In the genomic region with DNA sequence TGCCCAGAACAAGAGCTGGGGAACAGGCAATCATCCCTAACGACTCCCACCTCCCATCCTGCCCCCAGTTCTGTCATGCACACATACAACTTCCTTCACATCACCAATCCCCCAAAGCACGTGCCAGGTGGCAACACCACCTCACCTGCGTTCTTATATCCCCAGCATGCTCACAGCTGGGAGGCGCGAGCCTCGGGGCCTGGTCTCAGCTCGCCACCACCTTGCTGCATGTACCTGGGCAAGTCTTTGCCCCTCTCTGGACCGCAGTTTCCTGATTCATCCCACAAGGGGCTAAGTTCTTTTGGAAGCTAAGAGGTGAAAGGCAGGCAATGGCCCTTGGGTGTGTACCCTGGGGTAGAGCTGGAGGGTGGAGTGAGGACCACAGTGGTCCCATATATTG, we compare ENCODE assay signal across 31 cellular contexts.
"Had no signal": no experiment of that assay in that cellular context is flagged by ENCODE, and none has a peak within 500 bp of the region (broad histone marks: within the 10 kb centered on the region; RNA-seq: fewer than 3 reads in every experiment).

No MANE protein-coding gene starts in this region.

- H3K27ac ChIP-seq: brain microvascular endothelial cell, foreskin keratinocyte, gastrocnemius medialis, VCaP had no signal

- H3K4me1 Mint-ChIP-seq: activated CD4-positive, alpha-beta memory T cell treated with anti-CD3 and anti-CD28 coated beads, Interleukin-2, amount 10 ng/mL, durations not matched to agents 7 days and 5 days; activated CD4-positive, alpha-beta T cell treated with anti-CD3 and anti-CD28 coated beads, Interleukin-2, amount 10 ng/mL, durations not matched to agents 7 days and 5 days; activated naive CD4-positive, alpha-beta T cell treated with anti-CD3 and anti-CD28 coated beads, Interleukin-2, amount 10 ng/mL, durations not matched to agents 7 days and 5 days; activated naive CD8-positive, alpha-beta T cell treated with anti-CD3 and anti-CD28 coated beads, Interleukin-2, amount 10 ng/mL, durations not matched to agents 7 days and 5 days; central memory CD8-positive, alpha-beta T cell had no signal

- H3K36me3 ChIP-seq: ascending aorta, brain microvascular endothelial cell, esophagus muscularis mucosa, gastrocnemius medialis had no signal

- DNase-seq: activated CD4-positive, alpha-beta memory T cell treated with anti-CD3 and anti-CD28 coated beads, Interleukin-2, amount 10 ng/mL, durations not matched to agents 7 days and 5 days; activated CD4-positive, alpha-beta T cell treated with anti-CD3 and anti-CD28 coated beads for 1 hour; activated CD4-positive, alpha-beta T cell treated with anti-CD3 and anti-CD28 coated beads for 4 hours; activated CD4-positive, alpha-beta T cell treated with anti-CD3 and anti-CD28 coated beads, Interleukin-2, amount 10 ng/mL, durations not matched to agents 7 days and 5 days; activated CD4-positive, alpha-beta T cell treated with anti-CD3 and anti-CD28 coated beads, Interleukin-2, amount 50 U/mL, for 4 hours; activated CD8-positive, alpha-beta memory T cell treated with anti-CD3 and anti-CD28 coated beads, Interleukin-2, amount 50 U/mL, for 48 hours; activated gamma-delta T cell; activated naive CD4-positive, alpha-beta T cell; activated naive CD4-positive, alpha-beta T cell treated with anti-CD3 and anti-CD28 coated beads, Interleukin-2, amount 10 ng/mL, durations not matched to agents 7 days and 5 days; activated naive CD8-positive, alpha-beta T cell treated with anti-CD3 and anti-CD28 coated beads, Interleukin-2, amount 10 ng/mL, durations not matched to agents 7 days and 5 days; activated T-cell treated with anti-CD3 and anti-CD28 coated beads for 4 hours; activated T-cell treated with anti-CD3 and anti-CD28 coated beads, Interleukin-2, amount 50 U/mL, for 24 hours; activated T-cell treated with anti-CD3 and anti-CD28 coated beads, Interleukin-2, amount 50 U/mL, for 72 hours; brain microvascular endothelial cell; effector CD4-positive, alpha-beta T cell; effector memory CD8-positive, alpha-beta T cell; erythroblast; gastrocnemius medialis; glutamatergic neuron; T-helper 2 cell had no signal

- FAIRE-seq: bronchial epithelial cell, TTC549 had no signal

- H3K9me3 Mint-ChIP-seq: activated CD4-positive, alpha-beta memory T cell treated with anti-CD3 and anti-CD28 coated beads, Interleukin-2, amount 10 ng/mL, durations not matched to agents 7 days and 5 days; activated CD4-positive, alpha-beta T cell treated with anti-CD3 and anti-CD28 coated beads, Interleukin-2, amount 10 ng/mL, durations not matched to agents 7 days and 5 days; activated naive CD4-positive, alpha-beta T cell treated with anti-CD3 and anti-CD28 coated beads, Interleukin-2, amount 10 ng/mL, durations not matched to agents 7 days and 5 days; activated naive CD4-positive, alpha-beta T cell treated with anti-CD3 and anti-CD28 coated beads, Interleukin-2, amount 50 U/mL, for 72 hours; activated naive CD8-positive, alpha-beta T cell treated with anti-CD3 and anti-CD28 coated beads, Interleukin-2, amount 10 ng/mL, durations not matched to agents 7 days and 5 days; activated T-cell treated with anti-CD3 and anti-CD28 coated beads, Interleukin-2, amount 50 U/mL, for 24 hours; activated T-cell treated with anti-CD3 and anti-CD28 coated beads, Interleukin-2, amount 50 U/mL, for 72 hours; central memory CD8-positive, alpha-beta T cell; dendritic cell treated with granulocyte-macrophage colony-stimulating factor and Interleukin-4, amounts not matched to agents 40 ng/mL and 50 ng/mL, for 4 days; effector memory CD8-positive, alpha-beta T cell; WTC11 had no signal

- H3K27ac Mint-ChIP-seq: activated CD4-positive, alpha-beta memory T cell treated with anti-CD3 and anti-CD28 coated beads, Interleukin-2, amount 10 ng/mL, durations not matched to agents 7 days and 5 days; activated CD4-positive, alpha-beta T cell treated with anti-CD3 and anti-CD28 coated beads, Interleukin-2, amount 10 ng/mL, durations not matched to agents 7 days and 5 days; activated naive CD4-positive, alpha-beta T cell treated with anti-CD3 and anti-CD28 coated beads, Interleukin-2, amount 10 ng/mL, durations not matched to agents 7 days and 5 days; activated naive CD4-positive, alpha-beta T cell treated with anti-CD3 and anti-CD28 coated beads, Interleukin-2, amount 50 U/mL, for 72 hours; activated naive CD8-positive, alpha-beta T cell treated with anti-CD3 and anti-CD28 coated beads, Interleukin-2, amount 10 ng/mL, durations not matched to agents 7 days and 5 days; activated T-cell treated with anti-CD3 and anti-CD28 coated beads, Interleukin-2, amount 50 U/mL, for 24 hours; activated T-cell treated with anti-CD3 and anti-CD28 coated beads, Interleukin-2, amount 50 U/mL, for 72 hours; dendritic cell treated with granulocyte-macrophage colony-stimulating factor and Interleukin-4, amounts not matched to agents 40 ng/mL and 50 ng/mL, for 4 days; effector memory CD8-positive, alpha-beta T cell; WTC11 had no signal

- H3K27me3 Mint-ChIP-seq: activated CD4-positive, alpha-beta memory T cell treated with anti-CD3 and anti-CD28 coated beads, Interleukin-2, amount 10 ng/mL, durations not matched to agents 7 days and 5 days; activated CD4-positive, alpha-beta T cell treated with anti-CD3 and anti-CD28 coated beads, Interleukin-2, amount 10 ng/mL, durations not matched to agents 7 days and 5 days; central memory CD8-positive, alpha-beta T cell had no signal

- H3K4me3 Mint-ChIP-seq: activated CD4-positive, alpha-beta memory T cell treated with anti-CD3 and anti-CD28 coated beads, Interleukin-2, amount 10 ng/mL, durations not matched to agents 7 days and 5 days; activated CD4-positive, alpha-beta T cell treated with anti-CD3 and anti-CD28 coated beads, Interleukin-2, amount 10 ng/mL, durations not matched to agents 7 days and 5 days; activated naive CD4-positive, alpha-beta T cell treated with anti-CD3 and anti-CD28 coated beads, Interleukin-2, amount 10 ng/mL, durations not matched to agents 7 days and 5 days; activated naive CD8-positive, alpha-beta T cell treated with anti-CD3 and anti-CD28 coated beads, Interleukin-2, amount 10 ng/mL, durations not matched to agents 7 days and 5 days; activated T-cell treated with anti-CD3 and anti-CD28 coated beads, Interleukin-2, amount 50 U/mL, for 24 hours; activated T-cell treated with anti-CD3 and anti-CD28 coated beads, Interleukin-2, amount 50 U/mL, for 72 hours; dendritic cell treated with granulocyte-macrophage colony-stimulating factor and Interleukin-4, amounts not matched to agents 40 ng/mL and 50 ng/mL, for 4 days; WTC11 had no signal

- H3K36me3 Mint-ChIP-seq: activated naive CD4-positive, alpha-beta T cell treated with anti-CD3 and anti-CD28 coated beads, Interleukin-2, amount 10 ng/mL, durations not matched to agents 7 days and 5 days; activated naive CD4-positive, alpha-beta T cell treated with anti-CD3 and anti-CD28 coated beads, Interleukin-2, amount 50 U/mL, for 72 hours; activated naive CD8-positive, alpha-beta T cell treated with anti-CD3 and anti-CD28 coated beads, Interleukin-2, amount 10 ng/mL, durations not matched to agents 7 days and 5 days; WTC11 had no signal

- ATAC-seq: activated naive CD4-positive, alpha-beta T cell treated with anti-CD3 and anti-CD28 coated beads, Interleukin-2, amount 50 U/mL, for 72 hours; activated T-cell treated with anti-CD3 and anti-CD28 coated beads, Interleukin-2, amount 50 U/mL, for 72 hours; effector memory CD8-positive, alpha-beta T cell; gastrocnemius medialis; WTC11 had no signal

- H3K9me3 ChIP-seq: ascending aorta, esophagus muscularis mucosa, gastrocnemius medialis had no signal

- H3K4me3 ChIP-seq: ascending aorta, coronary artery, gastrocnemius medialis had no signal

- H3K27me3 ChIP-seq: ascending aorta, brain microvascular endothelial cell, esophagus muscularis mucosa, foreskin keratinocyte, gastrocnemius medialis had no signal
